In the genomic region with DNA sequence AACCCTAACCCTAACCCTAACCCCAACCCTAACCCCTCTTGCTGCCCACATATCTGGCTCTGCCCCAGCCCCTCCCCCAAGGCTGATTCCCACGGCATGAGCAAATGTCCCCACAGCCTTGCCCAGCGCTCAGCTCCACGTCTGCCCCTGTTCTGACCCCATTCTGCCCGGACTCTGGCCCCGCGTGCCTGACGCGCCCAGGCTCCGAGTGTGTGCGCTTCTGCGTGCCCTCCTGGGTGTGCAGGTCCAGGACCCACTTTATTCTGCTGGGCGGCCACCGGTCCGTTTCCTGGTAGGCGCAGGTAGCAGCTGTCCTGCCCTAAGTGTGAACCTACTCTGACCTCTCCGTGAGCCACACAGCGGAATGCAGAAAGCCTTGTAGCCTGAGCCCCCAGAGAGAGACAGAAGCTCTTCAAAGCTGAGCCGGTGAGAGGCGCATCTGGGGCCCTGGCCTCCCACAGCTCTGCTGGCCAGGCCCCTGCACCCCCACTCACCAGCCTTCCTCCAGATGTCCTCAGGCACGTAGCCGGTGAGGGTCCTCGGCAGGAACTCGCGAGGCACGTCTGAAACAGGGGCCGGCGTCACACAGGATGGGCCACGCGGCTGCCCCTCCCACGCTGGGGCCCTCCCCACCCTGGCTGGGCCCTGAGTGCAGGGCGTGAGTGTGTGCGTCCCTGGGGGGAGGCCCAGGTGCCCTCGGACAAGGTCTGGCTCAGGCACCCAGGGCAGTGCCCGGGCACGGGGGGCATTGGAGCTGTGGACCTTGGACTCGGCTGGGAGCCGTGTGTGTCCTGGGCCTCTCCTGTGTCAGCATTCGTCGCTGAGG, we compare ENCODE assay signal across 1 cellular context.
TF ChIP-seq lines count a peak whose summit lies in the region.

No MANE protein-coding gene starts in this region.

TF ChIP-seq in GM23338, 12 proteins besides CTCF, POLR2A, EP300 and RAD21:
- TF ChIP-seq REST (IDR thresholded peaks at IDR 0.05; ENCODE audit: unreplicated experiment) (no peak), STAT1 (IDR thresholded peaks at IDR 0.05; ENCODE audit: unreplicated experiment) (no peak), ZNF331 (CRISPR knock-in tag; IDR thresholded peaks at IDR 0.05; ENCODE audit: low read depth) (no peak), POLR2AphosphoS5 (IDR thresholded peaks at IDR 0.05; ENCODE audit: low read depth) (no peak), ZNF114 (CRISPR knock-in tag; IDR thresholded peaks at IDR 0.05) (no peak)
